Comparison of ENCODE assay signal across 13 cellular contexts in the genomic region with DNA sequence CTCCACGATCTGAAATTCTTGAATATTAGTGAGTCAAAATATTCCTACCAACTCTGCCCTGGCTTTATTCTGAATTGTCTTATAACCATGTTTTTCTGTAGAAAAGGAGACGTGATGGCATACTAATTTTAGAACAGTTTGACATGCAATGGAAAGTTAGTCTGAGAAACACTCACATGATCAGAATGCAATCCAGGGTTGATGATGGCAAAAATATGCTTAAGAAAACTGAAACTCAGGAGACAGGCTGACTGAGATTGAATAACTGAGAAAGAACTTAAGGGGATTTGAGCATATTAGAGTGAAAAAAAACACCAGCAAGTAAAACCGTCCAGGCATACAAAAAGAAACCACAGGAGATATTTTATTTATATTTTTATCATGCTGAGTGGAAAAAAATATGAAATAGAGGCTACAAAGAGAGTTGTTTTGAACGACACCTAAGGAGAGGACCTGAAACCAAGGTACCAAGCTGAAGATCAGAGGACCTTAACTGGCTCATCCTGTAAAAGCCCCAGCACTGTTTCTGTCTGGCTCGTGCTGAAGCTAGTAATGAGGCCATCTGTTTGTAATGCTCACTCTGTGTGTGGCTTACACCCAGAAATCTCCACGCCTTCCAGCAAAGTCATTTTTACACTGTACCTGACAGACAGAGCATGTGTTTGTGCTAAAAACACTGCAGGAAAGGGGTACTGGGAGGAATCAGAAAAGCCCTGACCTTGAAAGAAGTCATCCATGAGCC.
A peak's percentile ranks its signal among the peaks of the same experiment; 100 is the strongest.
DNase-seq lines count a peak whose midpoint lies in the region; ATAC-seq, FAIRE-seq and TF ChIP-seq lines count a peak whose summit lies in the region.
"Had no signal": no experiment of that assay in that cellular context is flagged by ENCODE, and none has a peak within 500 bp of the region (broad histone marks: within the 10 kb centered on the region; RNA-seq: fewer than 3 reads in every experiment).

No MANE protein-coding gene starts in this region.

- peaks cover 4% of the 10 kb centered on the region for H3K4me1 ChIP-seq in OCI-LY1 (ENCODE audit: insufficient read depth, low read length, severe bottlenecking)

- no peaks in the 10 kb centered on the region for H3K36me3 Mint-ChIP-seq in glutamatergic neuron (ENCODE audit: unreplicated experiment)
- H3K36me3 Mint-ChIP-seq: natural killer cell had no signal

- no peak overlapping the region for H3K4me2 ChIP-seq in OCI-LY1 (ENCODE audit: low read length)

- no peak overlapping the region for H3K9ac ChIP-seq in OCI-LY1 (ENCODE audit: low read length)

- no peak overlapping the region for H3K27ac Mint-ChIP-seq in glutamatergic neuron (ENCODE audit: unreplicated experiment)
- H3K27ac Mint-ChIP-seq: natural killer cell had no signal

- DNase-seq in D721Med (ENCODE audit: insufficient read length, low spot score) (no peak), Right ventricle myocardium superior (no peak), skeletal muscle cell (ENCODE audit: low read depth) (peak; percentile 31), SHP77 treated with DMSO at 0.1 percent for 48 hours (lab: John Stamatoyannopoulos, UW) (no peak), A172 (ENCODE audit: low spot score) (no peak), glutamatergic neuron (no peak), DMS79 (lab: John Stamatoyannopoulos, UW) (no peak)
- DNase-seq: natural killer cell, NCI-H2029 treated with DMSO at 0.1 percent for 48 hours, RPMI8226 had no signal

- no peak overlapping the region for H3K4me3 Mint-ChIP-seq in glutamatergic neuron (ENCODE audit: unreplicated experiment)
- H3K4me3 Mint-ChIP-seq: natural killer cell had no signal

- H3K27me3 Mint-ChIP-seq in glutamatergic neuron (ENCODE audit: unreplicated experiment) = no peaks in the 10 kb centered on the region

- no peaks in the 10 kb centered on the region for H3K27me3 ChIP-seq in OCI-LY1 (ENCODE audit: insufficient read depth, low read length)

- H3K79me2 ChIP-seq in OCI-LY1 (ENCODE audit: insufficient read depth, low read length) = no peaks in the 10 kb centered on the region

- peak; percentile 94 for FAIRE-seq in D721Med (lab: Jason Lieb, UNC)
- FAIRE-seq: GM12891, urothelium cell line had no signal

- H3K36me3 ChIP-seq in OCI-LY1 (ENCODE audit: insufficient read depth, low read length) = no peaks in the 10 kb centered on the region

- no peaks in the 10 kb centered on the region for H3K4me1 Mint-ChIP-seq in glutamatergic neuron (ENCODE audit: low read depth, unreplicated experiment)
- H3K4me1 Mint-ChIP-seq: natural killer cell had no signal

- H3K9me2 ChIP-seq in OCI-LY1 (ENCODE audit: low read depth, low read length) = no peaks in the 10 kb centered on the region

- H3K9me3 ChIP-seq in OCI-LY1 (ENCODE audit: low read length) = no peaks in the 10 kb centered on the region

- H3K27ac ChIP-seq in OCI-LY1 (ENCODE audit: low read depth, low read length, poor library complexity, severe bottlenecking) = peak overlapping the region; percentile 43

- TF ChIP-seq CTCF in D721Med (IDR thresholded peaks at IDR 0.05; ENCODE audit: insufficient read depth, missing control alignments) (no peak), OCI-LY1 (IDR thresholded peaks at IDR 0.05; ENCODE audit: low read length) (no peak), glutamatergic neuron (IDR thresholded peaks at IDR 0.05; ENCODE audit: partially characterized antibody, unreplicated experiment) (no peak)

- H3K9me3 Mint-ChIP-seq in glutamatergic neuron (ENCODE audit: unreplicated experiment) = no peaks in the 10 kb centered on the region
- H3K9me3 Mint-ChIP-seq: natural killer cell had no signal

- intact Hi-C loops in Right ventricle myocardium superior (cut with DNase I) = no loop called here

- no peaks in the 10 kb centered on the region for H3F3A ChIP-seq in OCI-LY1 (ENCODE audit: insufficient read depth, low read length)

- H3K4me3 ChIP-seq in OCI-LY1 (ENCODE audit: low read depth, low read length, poor library complexity, severe bottlenecking) = no peak overlapping the region
- no peak overlapping the region for H3K4me3 ChIP-seq in skeletal muscle cell (ENCODE audit: low read depth, low read length)

- no peak overlapping the region for H2AFZ ChIP-seq in OCI-LY1 (ENCODE audit: low read length)

- no peaks in the 10 kb centered on the region for H4K20me1 ChIP-seq in OCI-LY1 (ENCODE audit: insufficient read depth, low read length)

- peak; percentile 86 for ATAC-seq in Right ventricle myocardium superior (ENCODE audit: poor library complexity)
- ATAC-seq: natural killer cell had no signal
